Comparison of ENCODE assay signal across 11 cellular contexts in genomic region chr17:18267366-18267765, GRCh38. TPM values are rescaled to one million over a fixed set of nuclear protein-coding genes. Genes with fewer than 3 reads are reported as not detected.
DNase-seq lines count a peak whose midpoint lies in the region; ATAC-seq and TF ChIP-seq lines count a peak whose summit lies in the region.
"Had no signal": no experiment of that assay in that cellular context is flagged by ENCODE, and none has a peak within 500 bp of the region (broad histone marks: within the 10 kb centered on the region; RNA-seq: fewer than 3 reads in every experiment).

No MANE protein-coding gene starts in this region.

- intact Hi-C loops in activated CD8-positive, alpha-beta T cell treated with anti-CD3 and anti-CD28 coated beads for 36 hours (cut with micrococcal nuclease), result no loop called here
- intact Hi-C loops in natural killer cell (cut with micrococcal nuclease), result no loop called here
- intact Hi-C loops in posterior vena cava (cut with DNase I), result no loop called here

- no peaks in the 10 kb centered on the region for H3K27me3 Mint-ChIP-seq in activated CD8-positive, alpha-beta T cell treated with anti-CD3 and anti-CD28 coated beads for 36 hours
- no peaks in the 10 kb centered on the region for H3K27me3 Mint-ChIP-seq in activated CD8-positive, alpha-beta T cell treated with anti-CD3 and anti-CD28 coated beads, Interleukin-2, amount 10 ng/mL, durations not matched to agents 7 days and 5 days (ENCODE audit: low read depth)
- no peaks in the 10 kb centered on the region for H3K27me3 Mint-ChIP-seq in natural killer cell (ENCODE audit: low read depth in 2 of 2)
- H3K27me3 Mint-ChIP-seq: activated B cell treated with CpG ODN at 0.5 μM for 24 hours; CD4-positive, CD25-positive, alpha-beta regulatory T cell had no signal

- peak; percentile 40 for ATAC-seq in activated CD8-positive, alpha-beta T cell treated with anti-CD3 and anti-CD28 coated beads for 36 hours
- ATAC-seq in activated CD8-positive, alpha-beta T cell treated with anti-CD3 and anti-CD28 coated beads, Interleukin-2, amount 10 ng/mL, durations not matched to agents 7 days and 5 days, result no peak
- ATAC-seq in natural killer cell, result peak in 2 of 3 donors; percentile 37 to 58
- ATAC-seq: Right ventricle myocardium inferior had no signal

- DNase-seq in activated CD8-positive, alpha-beta T cell treated with anti-CD3 and anti-CD28 coated beads for 36 hours, result no peak
- no peak for DNase-seq in activated CD8-positive, alpha-beta T cell treated with anti-CD3 and anti-CD28 coated beads, Interleukin-2, amount 10 ng/mL, durations not matched to agents 7 days and 5 days
- DNase-seq in natural killer cell (no peak), posterior vena cava (ENCODE audit: low spot score) (no peak)
- DNase-seq: activated B cell treated with CpG ODN at 0.5 μM for 24 hours; activated naive CD4-positive, alpha-beta T cell treated with anti-CD3 and anti-CD28 coated beads, Interleukin-2, amount 50 U/mL, for 16 hours; brain microvascular endothelial cell; CD4-positive, CD25-positive, alpha-beta regulatory T cell; hippocampal formation; NCI-H82 had no signal

- peaks cover 2% of the 10 kb centered on the region for H3K36me3 Mint-ChIP-seq in activated CD8-positive, alpha-beta T cell treated with anti-CD3 and anti-CD28 coated beads for 36 hours (ENCODE audit: low read depth)
- peaks cover 13% of the 10 kb centered on the region for H3K36me3 Mint-ChIP-seq in activated CD8-positive, alpha-beta T cell treated with anti-CD3 and anti-CD28 coated beads, Interleukin-2, amount 10 ng/mL, durations not matched to agents 7 days and 5 days (ENCODE audit: low read depth)
- H3K36me3 Mint-ChIP-seq in natural killer cell, result no peaks in the 10 kb centered on the region

- H3K4me3 Mint-ChIP-seq in activated CD8-positive, alpha-beta T cell treated with anti-CD3 and anti-CD28 coated beads for 36 hours, result no peak overlapping the region
- H3K4me3 Mint-ChIP-seq in activated CD8-positive, alpha-beta T cell treated with anti-CD3 and anti-CD28 coated beads, Interleukin-2, amount 10 ng/mL, durations not matched to agents 7 days and 5 days, result no peak overlapping the region
- no peak overlapping the region for H3K4me3 Mint-ChIP-seq in natural killer cell
- H3K4me3 Mint-ChIP-seq: activated B cell treated with CpG ODN at 0.5 μM for 24 hours; CD4-positive, CD25-positive, alpha-beta regulatory T cell had no signal

- peaks cover 17% of the 10 kb centered on the region for H3K4me1 Mint-ChIP-seq in activated CD8-positive, alpha-beta T cell treated with anti-CD3 and anti-CD28 coated beads for 36 hours (ENCODE audit: low read depth)
- peaks cover 11% of the 10 kb centered on the region for H3K4me1 Mint-ChIP-seq in activated CD8-positive, alpha-beta T cell treated with anti-CD3 and anti-CD28 coated beads, Interleukin-2, amount 10 ng/mL, durations not matched to agents 7 days and 5 days (ENCODE audit: low read depth)
- peaks cover 0 to 3% of the 10 kb centered on the region in 2 donors for H3K4me1 Mint-ChIP-seq in natural killer cell
- H3K4me1 Mint-ChIP-seq: activated B cell treated with CpG ODN at 0.5 μM for 24 hours had no signal

- no peaks in the 10 kb centered on the region for H3K9me3 Mint-ChIP-seq in activated CD8-positive, alpha-beta T cell treated with anti-CD3 and anti-CD28 coated beads for 36 hours
- no peaks in the 10 kb centered on the region for H3K9me3 Mint-ChIP-seq in activated CD8-positive, alpha-beta T cell treated with anti-CD3 and anti-CD28 coated beads, Interleukin-2, amount 10 ng/mL, durations not matched to agents 7 days and 5 days (ENCODE audit: insufficient read depth)
- no peaks in the 10 kb centered on the region for H3K9me3 Mint-ChIP-seq in natural killer cell
- H3K9me3 Mint-ChIP-seq: activated B cell treated with CpG ODN at 0.5 μM for 24 hours; CD4-positive, CD25-positive, alpha-beta regulatory T cell had no signal

- POLR2A ChIA-PET in activated CD8-positive, alpha-beta T cell treated with anti-CD3 and anti-CD28 coated beads for 36 hours (lab: Charles Lee), result interaction anchor here (1.2 to 1.3 kb wide), 2 partner anchors 17 to 20 kb away, joined by 3 to 6 read pairs; no protein-coding TSS in a partner anchor
- POLR2A ChIA-PET in activated CD8-positive, alpha-beta T cell treated with anti-CD3 and anti-CD28 coated beads, Interleukin-2, amount 10 ng/mL, durations not matched to agents 7 days and 5 days (lab: Charles Lee), result no interaction called here

- CTCF ChIA-PET in activated CD8-positive, alpha-beta T cell treated with anti-CD3 and anti-CD28 coated beads for 36 hours (lab: Charles Lee), result interaction anchor here (1.2 kb wide), 1 partner anchor 9 kb away, joined by 3 read pairs; no protein-coding TSS in a partner anchor
- CTCF ChIA-PET in activated CD8-positive, alpha-beta T cell treated with anti-CD3 and anti-CD28 coated beads, Interleukin-2, amount 10 ng/mL, durations not matched to agents 7 days and 5 days (lab: Charles Lee), result no interaction called here

- H3K27ac Mint-ChIP-seq in activated CD8-positive, alpha-beta T cell treated with anti-CD3 and anti-CD28 coated beads for 36 hours, result no peak overlapping the region
- H3K27ac Mint-ChIP-seq in activated CD8-positive, alpha-beta T cell treated with anti-CD3 and anti-CD28 coated beads, Interleukin-2, amount 10 ng/mL, durations not matched to agents 7 days and 5 days, result no peak overlapping the region
- H3K27ac Mint-ChIP-seq in natural killer cell, result no peak overlapping the region
- H3K27ac Mint-ChIP-seq: activated B cell treated with CpG ODN at 0.5 μM for 24 hours; CD4-positive, CD25-positive, alpha-beta regulatory T cell had no signal

- TF ChIP-seq CTCF in activated CD8-positive, alpha-beta T cell treated with anti-CD3 and anti-CD28 coated beads for 36 hours (IDR thresholded peaks at IDR 0.05), result no peak
- no peak for TF ChIP-seq CTCF in natural killer cell (IDR thresholded peaks at IDR 0.05)

RNA-seq across cellular contexts. Expression of gene MIEF2, which starts 6.9 kb away (rescaled TPM):
- total RNA-seq in activated CD8-positive, alpha-beta T cell treated with anti-CD3 and anti-CD28 coated beads for 36 hours, result 1 to 10 TPM; 5.5 to 6.2 TPM
- total RNA-seq in activated CD8-positive, alpha-beta T cell treated with anti-CD3 and anti-CD28 coated beads, Interleukin-2, amount 10 ng/mL, durations not matched to agents 7 days and 5 days, result 10 to 100 TPM in 1 of 2 experiments, 1 to 10 TPM in 1; 9.0 to 11.1 TPM
- total RNA-seq in natural killer cell (10 to 100 TPM; 10.6 to 12.8 (median 11.3) TPM), posterior vena cava (10 to 100 TPM in 1 of 2 donors, 1 to 10 TPM in 1; 7.7 to 11.3 TPM)

RNA-seq across cellular contexts. Expression of gene FLII, which starts 8.8 kb away (rescaled TPM):
- total RNA-seq in activated CD8-positive, alpha-beta T cell treated with anti-CD3 and anti-CD28 coated beads for 36 hours, result 100 to 1,000 TPM; 276 to 281 TPM
- 100 to 1,000 TPM; 338 to 364 TPM for total RNA-seq in activated CD8-positive, alpha-beta T cell treated with anti-CD3 and anti-CD28 coated beads, Interleukin-2, amount 10 ng/mL, durations not matched to agents 7 days and 5 days
- total RNA-seq in natural killer cell, result 100 to 1,000 TPM; 286 to 342 (median 327) TPM
- 100 to 1,000 TPM; 275 to 418 TPM for total RNA-seq in posterior vena cava

RNA-seq across cellular contexts. Expression of gene LLGL1, which starts 41.9 kb away (rescaled TPM):
- 10 to 100 TPM; 15.1 to 17.6 TPM for total RNA-seq in activated CD8-positive, alpha-beta T cell treated with anti-CD3 and anti-CD28 coated beads for 36 hours
- 10 to 100 TPM; 27.1 to 27.3 TPM for total RNA-seq in activated CD8-positive, alpha-beta T cell treated with anti-CD3 and anti-CD28 coated beads, Interleukin-2, amount 10 ng/mL, durations not matched to agents 7 days and 5 days
- total RNA-seq in natural killer cell (10 to 100 TPM; 19.7 to 26.2 (median 25.8) TPM), posterior vena cava (10 to 100 TPM; 13.9 to 16.2 TPM)

RNA-seq across cellular contexts. Expression of gene TOP3A, which starts 47.4 kb away (rescaled TPM):
- 10 to 100 TPM; 61.8 to 65.7 TPM for total RNA-seq in activated CD8-positive, alpha-beta T cell treated with anti-CD3 and anti-CD28 coated beads for 36 hours
- 10 to 100 TPM; 75.9 to 77.3 TPM for total RNA-seq in activated CD8-positive, alpha-beta T cell treated with anti-CD3 and anti-CD28 coated beads, Interleukin-2, amount 10 ng/mL, durations not matched to agents 7 days and 5 days
- total RNA-seq in natural killer cell (10 to 100 TPM; 38.1 to 59.7 (median 53.2) TPM), posterior vena cava (10 to 100 TPM; 23.2 to 28.3 TPM)

RNA-seq across cellular contexts. Expression of gene SMCR8, which starts 47.7 kb away (rescaled TPM):
- total RNA-seq in activated CD8-positive, alpha-beta T cell treated with anti-CD3 and anti-CD28 coated beads for 36 hours, result 10 to 100 TPM; 12.9 to 13.7 TPM
- 10 to 100 TPM; 23.7 TPM for total RNA-seq in activated CD8-positive, alpha-beta T cell treated with anti-CD3 and anti-CD28 coated beads, Interleukin-2, amount 10 ng/mL, durations not matched to agents 7 days and 5 days
- 10 to 100 TPM; 33.5 to 48.5 (median 39.2) TPM for total RNA-seq in natural killer cell
- total RNA-seq in posterior vena cava, result 10 to 100 TPM; 10.2 to 11.9 TPM
